ENCODE assay signal across 6 cellular contexts in the genomic region with DNA sequence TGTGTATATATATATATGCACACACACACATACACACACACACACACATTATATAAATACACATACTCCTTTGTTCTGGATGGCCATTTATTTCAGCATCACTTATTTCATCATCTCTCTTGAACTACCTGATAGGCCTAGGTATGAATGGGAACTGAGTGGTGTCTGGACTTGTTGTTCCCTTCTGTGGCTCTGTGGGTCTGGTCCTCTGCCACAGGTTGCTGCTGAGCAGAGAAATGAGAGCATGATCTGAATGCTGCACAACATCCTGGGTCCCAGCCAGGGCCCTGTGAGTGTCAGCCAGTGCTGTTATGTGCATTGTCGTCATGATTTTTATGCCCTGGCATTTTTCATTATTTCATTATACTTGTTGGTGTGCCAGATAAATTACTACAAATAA.
DNase-seq lines count a peak whose midpoint lies in the region; ATAC-seq and TF ChIP-seq lines count a peak whose summit lies in the region.
"Not testable (repeated sequence)": the region's sequence is repeated elsewhere in the genome, so short reads cannot be mapped to it uniquely, and the experiment has no call there.

No MANE protein-coding gene starts in this region.

- H3K79me2 ChIP-seq in neural progenitor cell (ENCODE audit: low read depth), result not testable (repeated sequence)

- H3K9me3 Mint-ChIP-seq in T-helper 1 cell treated with Interleukin-12 subunit alpha and Interleukin-12 subunit beta and Interleukin-4 antibody, amounts not matched to agents 30 μg/mL and 1 μg/mL, for 36 hours; activated CD8-positive, alpha-beta T cell treated with anti-CD3 and anti-CD28 coated beads, Interleukin-2, amount 10 ng/mL, durations not matched to agents 7 days and 5 days (ENCODE audit: insufficient read depth); immature natural killer cell; neural progenitor cell: not testable (repeated sequence)

- H3F3A ChIP-seq in neural progenitor cell (ENCODE audit: low read depth), result not testable (repeated sequence)

- not testable (repeated sequence) for H3K36me3 Mint-ChIP-seq in T-helper 1 cell treated with Interleukin-12 subunit alpha and Interleukin-12 subunit beta and Interleukin-4 antibody, amounts not matched to agents 30 μg/mL and 1 μg/mL, for 36 hours (ENCODE audit: low read depth); activated CD8-positive, alpha-beta T cell treated with anti-CD3 and anti-CD28 coated beads, Interleukin-2, amount 10 ng/mL, durations not matched to agents 7 days and 5 days (ENCODE audit: low read depth); immature natural killer cell; neural progenitor cell

- not testable (repeated sequence) for H3K36me3 ChIP-seq in neural progenitor cell

- H3K9ac ChIP-seq in neural progenitor cell, result not testable (repeated sequence)

- TF ChIP-seq CTCF in neural progenitor cell (IDR thresholded peaks at IDR 0.05), result not testable (repeated sequence)

- H3K4me2 ChIP-seq in neural progenitor cell, result not testable (repeated sequence)

- H2AFZ ChIP-seq in neural progenitor cell (replicated peaks), result peak overlapping the region; percentile 52

- not testable (repeated sequence) for ATAC-seq in activated CD8-positive, alpha-beta T cell treated with anti-CD3 and anti-CD28 coated beads, Interleukin-2, amount 10 ng/mL, durations not matched to agents 7 days and 5 days

- H3K4me3 Mint-ChIP-seq in T-helper 1 cell treated with Interleukin-12 subunit alpha and Interleukin-12 subunit beta and Interleukin-4 antibody, amounts not matched to agents 30 μg/mL and 1 μg/mL, for 36 hours; activated CD8-positive, alpha-beta T cell treated with anti-CD3 and anti-CD28 coated beads, Interleukin-2, amount 10 ng/mL, durations not matched to agents 7 days and 5 days; neural progenitor cell: not testable (repeated sequence)
- H3K4me3 Mint-ChIP-seq in immature natural killer cell, result peak overlapping the region in 4 of 5 donors; percentile 37 to 54 (median 42)

- DNase-seq in activated CD8-positive, alpha-beta T cell treated with anti-CD3 and anti-CD28 coated beads, Interleukin-2, amount 10 ng/mL, durations not matched to agents 7 days and 5 days, result peak; percentile 60
- DNase-seq in astrocyte of the hippocampus (ENCODE audit: low read depth, low spot score) (peak; percentile 6), epithelial cell of prostate (ENCODE audit: low read depth, low spot score) (peak; percentile 50)
- not testable (repeated sequence) for DNase-seq in immature natural killer cell; neural progenitor cell (ENCODE audit: low spot score)

- not testable (repeated sequence) for H3K27me3 ChIP-seq in neural progenitor cell

- H3K4me1 ChIP-seq in neural progenitor cell, result not testable (repeated sequence)

- POLR2A ChIA-PET in activated CD8-positive, alpha-beta T cell treated with anti-CD3 and anti-CD28 coated beads, Interleukin-2, amount 10 ng/mL, durations not matched to agents 7 days and 5 days (lab: Charles Lee), result not testable (repeated sequence)

- not testable (repeated sequence) for H3K27ac ChIP-seq in epithelial cell of prostate, neural progenitor cell

- CTCF ChIA-PET in activated CD8-positive, alpha-beta T cell treated with anti-CD3 and anti-CD28 coated beads, Interleukin-2, amount 10 ng/mL, durations not matched to agents 7 days and 5 days (lab: Charles Lee), result not testable (repeated sequence)

- peak overlapping the region; percentile 17 for H3K27ac Mint-ChIP-seq in T-helper 1 cell treated with Interleukin-12 subunit alpha and Interleukin-12 subunit beta and Interleukin-4 antibody, amounts not matched to agents 30 μg/mL and 1 μg/mL, for 36 hours
- peak overlapping the region; percentile 71 for H3K27ac Mint-ChIP-seq in activated CD8-positive, alpha-beta T cell treated with anti-CD3 and anti-CD28 coated beads, Interleukin-2, amount 10 ng/mL, durations not matched to agents 7 days and 5 days
- H3K27ac Mint-ChIP-seq in immature natural killer cell, result peak overlapping the region; percentile 51 to 83 (median 72)
- not testable (repeated sequence) for H3K27ac Mint-ChIP-seq in neural progenitor cell

- H3K9me3 ChIP-seq in neural progenitor cell (ENCODE audit: low read depth), result not testable (repeated sequence)

- peaks cover 25% of the 10 kb centered on the region for H3K4me1 Mint-ChIP-seq in T-helper 1 cell treated with Interleukin-12 subunit alpha and Interleukin-12 subunit beta and Interleukin-4 antibody, amounts not matched to agents 30 μg/mL and 1 μg/mL, for 36 hours (ENCODE audit: low read depth)
- H3K4me1 Mint-ChIP-seq in activated CD8-positive, alpha-beta T cell treated with anti-CD3 and anti-CD28 coated beads, Interleukin-2, amount 10 ng/mL, durations not matched to agents 7 days and 5 days (ENCODE audit: low read depth), result peaks cover 58% of the 10 kb centered on the region
- H3K4me1 Mint-ChIP-seq in immature natural killer cell, result peaks cover 67 to 77% of the 10 kb centered on the region in 2 donors
- not testable (repeated sequence) for H3K4me1 Mint-ChIP-seq in neural progenitor cell

- not testable (repeated sequence) for H4K20me1 ChIP-seq in neural progenitor cell (ENCODE audit: low read depth)

- not testable (repeated sequence) for H3K4me3 ChIP-seq in neural progenitor cell

- not testable (repeated sequence) for H3K27me3 Mint-ChIP-seq in T-helper 1 cell treated with Interleukin-12 subunit alpha and Interleukin-12 subunit beta and Interleukin-4 antibody, amounts not matched to agents 30 μg/mL and 1 μg/mL, for 36 hours (ENCODE audit: low read depth); activated CD8-positive, alpha-beta T cell treated with anti-CD3 and anti-CD28 coated beads, Interleukin-2, amount 10 ng/mL, durations not matched to agents 7 days and 5 days (ENCODE audit: low read depth); immature natural killer cell (ENCODE audit: low read depth in 3 of 3); neural progenitor cell (ENCODE audit: insufficient read depth, low read depth)
